In genomic region chr7:151313857-151314256, GRCh38 we compare ENCODE assay signal across 10 cellular contexts. TPM values are rescaled to one million over a fixed set of nuclear protein-coding genes. Genes with fewer than 3 reads are reported as not detected.
DNase-seq lines count a peak whose midpoint lies in the region; ATAC-seq, FAIRE-seq and TF ChIP-seq lines count a peak whose summit lies in the region.
"Had no signal": no experiment of that assay in that cellular context is flagged by ENCODE, and none has a peak within 500 bp of the region (broad histone marks: within the 10 kb centered on the region; RNA-seq: fewer than 3 reads in every experiment).

No MANE protein-coding gene starts in this region.

- peak overlapping the region; percentile 82 for H2AFZ ChIP-seq in IMR-90 (replicated peaks; ENCODE audit: low read length, poor library complexity)

- no peak for TF ChIP-seq RAD21 in IMR-90 (IDR thresholded peaks at IDR 0.05; ENCODE audit: low read length)

- H3K4me1 ChIP-seq in IMR-90 (ENCODE audit: control insufficient read depth, insufficient read depth, low read length) (peaks cover 10% of the 10 kb centered on the region; the same call in 1 of the 2 replicates), mucosa of descending colon (ENCODE audit: low read depth) (peaks cover 8% of the 10 kb centered on the region), small intestine (ENCODE audit: control insufficient read depth in 2 of 2, insufficient read depth in 1 of 2, low read depth in 1 of 2, low read length in 1 of 2) (no peaks in the 10 kb centered on the region)

- peak overlapping the region; percentile 42 for H2AK9ac ChIP-seq in IMR-90 (replicated peaks; ENCODE audit: low read depth, low read length, poor library complexity)

- no peaks in the 10 kb centered on the region for H3K27me3 Mint-ChIP-seq in progenitor cell of endocrine pancreas
- peaks cover 5 to 6% of the 10 kb centered on the region in 2 donors for H3K27me3 Mint-ChIP-seq in stimulated activated naive B cell treated with anti-CD40 and anti-IgM and Interleukin-4, amounts not matched to agents 10 μg/mL and 1 μg/mL and 100 μg/mL, for 72 hours

- intact Hi-C loops in IMR-90 (cut with micrococcal nuclease) (loop anchor here (5.0 kb wide), 1 partner anchor 443 kb away; no protein-coding TSS in a partner anchor), mucosa of descending colon (cut with DNase I, micrococcal nuclease) (loop anchor here (2.0 to 10.0 kb wide), 2 partner anchors 37 to 141 kb away; no protein-coding TSS in a partner anchor)

- H3K4me2 ChIP-seq in IMR-90 (ENCODE audit: low read depth, low read length) = no peak overlapping the region

- H3K79me1 ChIP-seq in IMR-90 (ENCODE audit: low read depth in 1 of 2, low read length in 2 of 2) = no peaks in the 10 kb centered on the region

- H3K14ac ChIP-seq in IMR-90 (replicated peaks; ENCODE audit: low read depth, low read length) = no peak overlapping the region

- no peak overlapping the region for H4K5ac ChIP-seq in IMR-90 (ENCODE audit: low read depth, low read length)

- peak overlapping the region; percentile 82 for H2AK5ac ChIP-seq in IMR-90 (ENCODE audit: low read depth, low read length)

- 0 out of 3 replicates have a peak overlapping the region, but pooled peaks have one; percentile 36 for H2BK15ac ChIP-seq in IMR-90 (ENCODE audit: low read depth, low read length)

- H3K36me3 Mint-ChIP-seq in progenitor cell of endocrine pancreas (ENCODE audit: insufficient read depth) = no peaks in the 10 kb centered on the region
- peaks cover 3 to 5% of the 10 kb centered on the region in 2 donors for H3K36me3 Mint-ChIP-seq in stimulated activated naive B cell treated with anti-CD40 and anti-IgM and Interleukin-4, amounts not matched to agents 10 μg/mL and 1 μg/mL and 100 μg/mL, for 72 hours

- H2BK5ac ChIP-seq in IMR-90 (ENCODE audit: low read depth, low read length, poor library complexity, severe bottlenecking) = peak overlapping the region; percentile 86

- no peaks in the 10 kb centered on the region for H3K4me1 Mint-ChIP-seq in progenitor cell of endocrine pancreas (ENCODE audit: low read depth)
- peaks cover 0 to 4% of the 10 kb centered on the region in 2 donors for H3K4me1 Mint-ChIP-seq in stimulated activated naive B cell treated with anti-CD40 and anti-IgM and Interleukin-4, amounts not matched to agents 10 μg/mL and 1 μg/mL and 100 μg/mL, for 72 hours

- H3K27me3 ChIP-seq in IMR-90 (ENCODE audit: control insufficient read depth, insufficient read depth, low read length) (peaks cover 5% of the 10 kb centered on the region; the same call in 1 of the 2 replicates), small intestine (ENCODE audit: control insufficient read depth in 2 of 2, insufficient read depth in 2 of 2, low read length in 2 of 2) (no peaks in the 10 kb centered on the region)

- dilution Hi-C loops in IMR-90 (cut with HindIII; ENCODE audit: low sequenced_read_pairs, unreplicated experiment) = no loop called here

- no peak for TF ChIP-seq CTCF in IMR-90 (conservative IDR thresholded peaks at IDR 0.05; ENCODE audit: low read depth, low read length)
- TF ChIP-seq CTCF in epithelial cell of esophagus (IDR thresholded peaks at IDR 0.05; ENCODE audit: insufficient read depth, low read depth, low read length, missing control alignments) = no peak
- TF ChIP-seq CTCF in mucosa of descending colon (IDR thresholded peaks at IDR 0.05) = no peak
- TF ChIP-seq CTCF in progenitor cell of endocrine pancreas (IDR thresholded peaks at IDR 0.05; ENCODE audit: unreplicated experiment) = no peak

- no peak for TF ChIP-seq POLR2A in IMR-90 (IDR thresholded peaks at IDR 0.05; ENCODE audit: low read depth, low read length)

- H3K4me3 Mint-ChIP-seq in progenitor cell of endocrine pancreas (ENCODE audit: low read depth) = no peak overlapping the region
- no peak overlapping the region for H3K4me3 Mint-ChIP-seq in stimulated activated naive B cell treated with anti-CD40 and anti-IgM and Interleukin-4, amounts not matched to agents 10 μg/mL and 1 μg/mL and 100 μg/mL, for 72 hours

- H3K36me3 ChIP-seq in IMR-90 (ENCODE audit: control insufficient read depth, insufficient read depth, low read length) = no peaks in the 10 kb centered on the region
- no peaks in the 10 kb centered on the region for H3K36me3 ChIP-seq in mucosa of descending colon (ENCODE audit: low read depth)
- H3K36me3 ChIP-seq in small intestine (ENCODE audit: control insufficient read depth in 2 of 2, insufficient read depth in 2 of 2, low read length in 2 of 2) = no peaks in the 10 kb centered on the region
- H3K36me3 ChIP-seq: spleen had no signal

- H3K27ac Mint-ChIP-seq in progenitor cell of endocrine pancreas = no peak overlapping the region
- no peak overlapping the region for H3K27ac Mint-ChIP-seq in stimulated activated naive B cell treated with anti-CD40 and anti-IgM and Interleukin-4, amounts not matched to agents 10 μg/mL and 1 μg/mL and 100 μg/mL, for 72 hours

- H3K4ac ChIP-seq in IMR-90 (ENCODE audit: low read depth, low read length) = no peak overlapping the region; the same call in 1 of the 2 replicates

- H2BK20ac ChIP-seq in IMR-90 (ENCODE audit: low read depth, low read length) = 0 out of 2 replicates have a peak overlapping the region, but pooled peaks have one; percentile 6

- H3K27ac ChIP-seq in IMR-90 (ENCODE audit: insufficient read depth, low read length) = no peak overlapping the region
- H3K27ac ChIP-seq in small intestine (ENCODE audit: low read depth in 1 of 2, low read length in 1 of 2) = no peak overlapping the region

- peaks cover 10% of the 10 kb centered on the region for H3K9me1 ChIP-seq in IMR-90 (ENCODE audit: insufficient read depth, low read length)

- WGBS in IMR-90 (ENCODE audit: extremely low coverage in 2 of 2, insufficient read length in 1 of 2), 2 experiments = 100% methylated on average over 1 of the region's 10 CpGs; no CpG with 5 or more reads in 1 of the 2 experiments
- WGBS in small intestine, 3 donors = 41 to 48% (median 46%) methylated on average over 10 of the region's 10 CpGs

- no peak overlapping the region for H3K18ac ChIP-seq in IMR-90 (ENCODE audit: low read depth, low read length)

- H3K56ac ChIP-seq in IMR-90 (ENCODE audit: extremely low read depth, insufficient read depth, low read length) = no peak overlapping the region; the same call in 1 of the 2 replicates

- H3K4me3 ChIP-seq in IMR-90 (ENCODE audit: insufficient read depth, low read depth, low read length) = no peak overlapping the region
- H3K4me3 ChIP-seq in epithelial cell of esophagus (ENCODE audit: low read length) = no peak overlapping the region
- H3K4me3 ChIP-seq in mucosa of descending colon = no peak overlapping the region
- no peak overlapping the region for H3K4me3 ChIP-seq in small intestine (ENCODE audit: low read depth in 1 of 2, low read length in 2 of 2)
- H3K4me3 ChIP-seq: spleen had no signal

- no TSS peak for BruUV-seq in IMR-90 (replicated peaks; lab: Mats Ljungman, UMichigan)

- ATAC-seq in IMR-90 (ENCODE audit: low read depth) = peak; percentile 62
- ATAC-seq in mucosa of descending colon = peak; percentile 32
- ATAC-seq in stimulated activated naive B cell treated with anti-CD40 and anti-IgM and Interleukin-4, amounts not matched to agents 10 μg/mL and 1 μg/mL and 100 μg/mL, for 72 hours (replicated peaks) = no peak

- peak overlapping the region; percentile 41; the same call in 1 of the 2 replicates for H4K91ac ChIP-seq in IMR-90 (ENCODE audit: insufficient read depth, low read depth, low read length)

- no peak overlapping the region for H2BK120ac ChIP-seq in IMR-90 (ENCODE audit: low read depth, low read length)

- POLR2A ChIA-PET in IMR-90 (lab: Charles Lee; ENCODE audit: unreplicated experiment) = no interaction called here

- CTCF ChIA-PET in IMR-90 (lab: Yijun Ruan, JAX) = interaction anchor here (1.0 to 3.9 kb wide), 3 partner anchors 11 to 135 kb away, joined by 5 to 38 read pairs (median 10); no protein-coding TSS in a partner anchor

- peaks cover 7% of the 10 kb centered on the region for H3K9me3 Mint-ChIP-seq in progenitor cell of endocrine pancreas (ENCODE audit: low read depth)
- peaks cover 2 to 4% of the 10 kb centered on the region in 2 donors for H3K9me3 Mint-ChIP-seq in stimulated activated naive B cell treated with anti-CD40 and anti-IgM and Interleukin-4, amounts not matched to agents 10 μg/mL and 1 μg/mL and 100 μg/mL, for 72 hours

- H4K8ac ChIP-seq in IMR-90 (ENCODE audit: low read depth in 2 of 2, low read length in 2 of 2) = peak overlapping the region; percentile 55 to 76; a peak in 3 of 4 replicates

- H4K20me1 ChIP-seq in IMR-90 (ENCODE audit: insufficient read depth, low read length) = no peaks in the 10 kb centered on the region

- FAIRE-seq in small intestine (lab: Jason Lieb, UNC) = no peak

- no peak overlapping the region for H3K9ac ChIP-seq in IMR-90 (ENCODE audit: low read depth, low read length)

- H3K9me3 ChIP-seq in IMR-90 (ENCODE audit: control insufficient read depth, insufficient read depth, low read length) = peaks cover 7% of the 10 kb centered on the region
- peaks cover 5% of the 10 kb centered on the region for H3K9me3 ChIP-seq in mucosa of descending colon
- H3K9me3 ChIP-seq in small intestine (ENCODE audit: control insufficient read depth, low read depth) = peaks cover 2% of the 10 kb centered on the region

- DNase-seq in AG20443 (ENCODE audit: low spot score) (peak; percentile 81), IMR-90 (peak; percentile 61), epithelial cell of esophagus (ENCODE audit: low read depth) (peak; percentile 28), mucosa of descending colon (no peak), progenitor cell of endocrine pancreas (ENCODE audit: low spot score, unreplicated experiment) (no peak), amniotic stem cell (lab: John Stamatoyannopoulos, UW) (no peak), small intestine (no peak)
- no peak for DNase-seq in stimulated activated naive B cell treated with anti-CD40 and anti-IgM and Interleukin-4, amounts not matched to agents 10 μg/mL and 1 μg/mL and 100 μg/mL, for 72 hours
- DNase-seq: DMS79, spleen had no signal

- H3K23ac ChIP-seq in IMR-90 (ENCODE audit: low read depth, low read length) = no peak overlapping the region

- in situ Hi-C loops in IMR-90 (cut with MboI; ENCODE audit: low sequenced_read_pairs) = no loop called here

TF ChIP-seq in IMR-90, 13 proteins besides CTCF, POLR2A, EP300 and RAD21:
- TF ChIP-seq BHLHE40 (IDR thresholded peaks at IDR 0.05; ENCODE audit: low read depth, low read length) (peak; percentile 32; the same call in 1 of the 2 replicates), FOS (IDR thresholded peaks at IDR 0.05; ENCODE audit: low read depth, low read length) (peak; percentile 57), MAZ (IDR thresholded peaks at IDR 0.05; ENCODE audit: borderline replicate concordance, low read depth, low read length) (peak; percentile 57), CHD1 (IDR thresholded peaks at IDR 0.05; ENCODE audit: low read depth, low read length) (no peak)
TF ChIP-seq in IMR-90: peak in this region for 3.

RNA-seq across cellular contexts. Expression of gene NUB1, which starts 27.8 kb away (rescaled TPM):
- total RNA-seq in IMR-90 (2012; rRNA removed) (20.1 and 31.9 TPM in 2 replicates), mucosa of descending colon (10 to 100 TPM; 66.2 to 77.5 (median 76.9) TPM), progenitor cell of endocrine pancreas (49.0 and 53.5 TPM in 2 replicates)
- polyA plus RNA-seq in IMR-90 (2012; rRNA removed) (27.2 and 29.7 TPM in 2 replicates), small intestine (10 to 100 TPM; 37.4 to 70.8 (median 62.8) TPM)
- polyA plus RNA-seq in IMR-90 (2012; cell fraction: cytosol; rRNA removed) = 15.0 and 16.7 TPM in 2 replicates
- 18.7 and 22.1 TPM in 2 replicates for polyA plus RNA-seq in IMR-90 (2012; cell fraction: nucleus; rRNA removed; ENCODE audit: low replicate concordance)

Comparison
In these comparisons a context has a peak if more than half of its experiments do, and no peak if none do; other contexts are left out.
1. DNase-seq: peak in AG20443 (single experiment), IMR-90 (single experiment) and epithelial cell of esophagus (single experiment); none in mucosa of descending colon (0 of 3), progenitor cell of endocrine pancreas (single experiment), amniotic stem cell (single experiment), stimulated activated naive B cell treated with anti-CD40 and anti-IgM and Interleukin-4, amounts not matched to agents 10 μg/mL and 1 μg/mL and 100 μg/mL, for 72 hours (single experiment) and small intestine (single experiment).
2. ATAC-seq: peak in IMR-90 (single experiment) and mucosa of descending colon (single experiment); none in stimulated activated naive B cell treated with anti-CD40 and anti-IgM and Interleukin-4, amounts not matched to agents 10 μg/mL and 1 μg/mL and 100 μg/mL, for 72 hours (0 of 2).